9 cellular contexts compared by ENCODE assay signal in genomic region chr11:74453373-74453975, GRCh38. TPM values are rescaled to one million over a fixed set of nuclear protein-coding genes. Genes with fewer than 3 reads are reported as not detected.
DNase-seq lines count a peak whose midpoint lies in the region; ATAC-seq and TF ChIP-seq lines count a peak whose summit lies in the region.
"Had no signal": no experiment of that assay in that cellular context is flagged by ENCODE, and none has a peak within 500 bp of the region (broad histone marks: within the 10 kb centered on the region; RNA-seq: fewer than 3 reads in every experiment).

No MANE protein-coding gene starts in this region.

- CTCF ChIA-PET in AG04450 (lab: Charles Lee): interaction anchor here (0.6 to 8.9 kb wide), 40 partner anchors 9 to 489 kb away, joined by 3 to 186 read pairs (median 4); partner anchors contain the start of genes PGM2L1 and POLD3

- H3K4me3 ChIP-seq in AG04450 (ENCODE audit: low read depth, low read length) (no peak overlapping the region), GM23248 (no peak overlapping the region), right lobe of liver (no peak overlapping the region)

- no peak overlapping the region for H3K27ac Mint-ChIP-seq in chondrocyte (ENCODE audit: unreplicated experiment)

- H3K27me3 ChIP-seq in AG04450 (ENCODE audit: control insufficient read depth, insufficient read depth, low read length) (peaks cover 10% of the 10 kb centered on the region), GM23248 (replicated peaks; ENCODE audit: insufficient read depth) (no peaks in the 10 kb centered on the region), right lobe of liver (no peaks in the 10 kb centered on the region)

- H3K36me3 ChIP-seq in GM23248 (ENCODE audit: low read depth) (no peaks in the 10 kb centered on the region), right lobe of liver (no peaks in the 10 kb centered on the region)

- intact Hi-C loops in right lobe of liver (cut with DNase I): loop anchor here in 1 of 2 donors (5.0 kb wide), 1 partner anchor 119 kb away; no protein-coding TSS in a partner anchor

- H3K4me3 Mint-ChIP-seq in chondrocyte (ENCODE audit: unreplicated experiment): no peak overlapping the region

- in situ Hi-C loops in GM23248 (cut with MboI): loop anchor here (5.0 to 10.0 kb wide), 2 partner anchors 119 to 261 kb away; no protein-coding TSS in a partner anchor

- no peak overlapping the region for H3K4me2 ChIP-seq in GM23248 (ENCODE audit: unreplicated experiment)

- H3K9me3 Mint-ChIP-seq in chondrocyte (ENCODE audit: low read depth): no peaks in the 10 kb centered on the region

- POLR2A ChIA-PET in AG04450 (lab: Yijun Ruan, JAX): interaction anchor here (1.3 kb wide), 1 partner anchor 40 kb away, joined by 3 read pairs; the partner anchor contains the start of gene LIPT2

- H3K4me1 Mint-ChIP-seq in chondrocyte (ENCODE audit: low read depth): peaks cover 7% of the 10 kb centered on the region

- WGBS in GM23248 (ENCODE audit: low coverage in 1 of 2, low lambda C conversion rate in 2 of 2, missing lambda C conversion rate in 2 of 2), 2 experiments: 30 to 34% methylated on average over 10 of the region's 10 CpGs
- WGBS in right lobe of liver (ENCODE audit: insufficient coverage, low coverage, low lambda C conversion rate, missing lambda C conversion rate): 24% methylated on average over 10 of the region's 10 CpGs

- H3K4me1 ChIP-seq in GM23248 (ENCODE audit: insufficient read depth): 0 out of 2 replicates have a peak, but pooled peaks cover 5% of the 10 kb centered on the region
- no peaks in the 10 kb centered on the region for H3K4me1 ChIP-seq in right lobe of liver

- H3K27ac ChIP-seq in AG04450 (ENCODE audit: low read depth, low read length): no peak overlapping the region
- H3K27ac ChIP-seq in GM23248: no peak overlapping the region
- no peak overlapping the region for H3K27ac ChIP-seq in right lobe of liver

- peaks cover 3% of the 10 kb centered on the region for H3K27me3 Mint-ChIP-seq in chondrocyte (ENCODE audit: low read depth)

- no peak overlapping the region for H3K9ac ChIP-seq in GM23248

- H2AFZ ChIP-seq in GM23248: no peak overlapping the region

- ATAC-seq in right lobe of liver (peak; percentile 81 to 85 (median 82)), GM21825 (IDR thresholded peaks at IDR 0.05; ENCODE audit: unreplicated experiment) (no peak)

- H3K79me2 ChIP-seq in GM23248 (ENCODE audit: insufficient read depth): no peaks in the 10 kb centered on the region

- TF ChIP-seq CTCF in AG04450 (IDR thresholded peaks at IDR 0.05; ENCODE audit: low read depth, low read length) (peak; percentile 87), chondrocyte (IDR thresholded peaks at IDR 0.05) (peak; percentile 90), right lobe of liver (IDR thresholded peaks at IDR 0.05) (peak; percentile 79 to 84 (median 82))

- no peaks in the 10 kb centered on the region for H3K9me2 ChIP-seq in GM23248 (ENCODE audit: insufficient read depth)

- H4K20me1 ChIP-seq in GM23248 (ENCODE audit: insufficient read depth): no peaks in the 10 kb centered on the region

- DNase-seq in AG04450 (ENCODE audit: low read depth, low spot score): peak; percentile 18
- DNase-seq in GM23248: peak; percentile 74
- DNase-seq in NCI-H510A (lab: John Stamatoyannopoulos, UW): peak; percentile 26
- peak; percentile 49 for DNase-seq in activated CD4-positive, alpha-beta T cell treated with anti-CD3 and anti-CD28 coated beads for 1 hour
- DNase-seq in chondrocyte (ENCODE audit: low spot score): no peak
- peak; percentile 69 to 73 (median 72) for DNase-seq in right lobe of liver
- DNase-seq in stimulated activated CD8-positive, alpha-beta memory T cell treated with anti-CD3 and anti-CD28 coated beads, Interleukin-12 subunit alpha, Interleukin-12 subunit beta, amount 100 ng/mL, for 4 hours (ENCODE audit: low read depth): peak; percentile 16

- H3K9me3 ChIP-seq in AG04450 (ENCODE audit: control insufficient read depth, insufficient read depth, low read length): no peaks in the 10 kb centered on the region; the same call in 1 of the 2 replicates
- H3K9me3 ChIP-seq in GM23248 (ENCODE audit: low read depth): no peaks in the 10 kb centered on the region
- no peaks in the 10 kb centered on the region for H3K9me3 ChIP-seq in right lobe of liver

- H3F3A ChIP-seq in GM23248 (ENCODE audit: insufficient read depth): no peaks in the 10 kb centered on the region

- TF ChIP-seq POLR2A in right lobe of liver (IDR thresholded peaks at IDR 0.05): no peak

- H3K36me3 Mint-ChIP-seq in chondrocyte (ENCODE audit: low read depth): no peaks in the 10 kb centered on the region

RNA-seq across cellular contexts. Expression of gene KCNE3, which starts 13.9 kb away (rescaled TPM):
- polyA plus RNA-seq in AG04450 (2011; rRNA removed): 0.66 and 1.0 TPM in 2 replicates
- polyA minus RNA-seq in AG04450 (2011; rRNA and poly(A)+ RNA removed): 2.2 and 2.7 TPM in 2 replicates
- 0.11 TPM in 1 of 2 replicates, not detected in the other for total RNA-seq in GM23248 (2014; rRNA removed; shearing (Covaris generic))
- 0.24 and 0.38 TPM in 2 replicates for polyA plus RNA-seq in GM23248 (2016; fragmentation: Nextera tagmentation; extraction: Ambion mirVana)
- 0.46 to 0.72 TPM in 2 of 3 replicates, not detected in the other for total RNA-seq in chondrocyte
- total RNA-seq in right lobe of liver: 1 to 10 TPM; 1.3 to 7.6 (median 4.8) TPM
- polyA plus RNA-seq: neural cell had no signal

RNA-seq across cellular contexts. Expression of gene LIPT2, which starts 40.0 kb away (rescaled TPM):
- polyA plus RNA-seq in AG04450 (2011; rRNA removed): 2.1 TPM in 2 replicates
- polyA minus RNA-seq in AG04450 (2011; rRNA and poly(A)+ RNA removed): 2.0 and 2.3 TPM in 2 replicates
- total RNA-seq in GM23248 (2014; rRNA removed; shearing (Covaris generic)): 2.1 and 2.4 TPM in 2 replicates
- polyA plus RNA-seq in GM23248 (2016; fragmentation: Nextera tagmentation; extraction: Ambion mirVana): 1.5 and 1.6 TPM in 2 replicates
- total RNA-seq in chondrocyte: 1.4 to 2.3 TPM (median 1.7 TPM) in 3 replicates
- total RNA-seq in right lobe of liver: 1 to 10 TPM in 5 of 6 experiments, under 1 TPM in 1; 0.89 to 2.9 (median 2.1) TPM

RNA-seq across cellular contexts. Expression of gene PGM2L1, which starts 55.2 kb away (rescaled TPM):
- polyA plus RNA-seq in AG04450 (2011; rRNA removed): 1.7 and 2.6 TPM in 2 replicates
- polyA minus RNA-seq in AG04450 (2011; rRNA and poly(A)+ RNA removed): 1.3 and 2.6 TPM in 2 replicates
- total RNA-seq in GM23248 (2014; rRNA removed; shearing (Covaris generic)): 4.6 and 5.2 TPM in 2 replicates
- polyA plus RNA-seq in GM23248 (2016; fragmentation: Nextera tagmentation; extraction: Ambion mirVana): 4.7 and 5.1 TPM in 2 replicates
- 20.4 to 23.6 TPM (median 22.0 TPM) in 3 replicates for total RNA-seq in chondrocyte
- 1 to 10 TPM in 4 of 6 experiments, under 1 TPM in 2; 0.92 to 2.0 (median 1.2) TPM for total RNA-seq in right lobe of liver
